In genomic region chr21:34198232-34199120, GRCh38 we compare ENCODE assay signal across 14 cellular contexts.
DNase-seq lines count a peak whose midpoint lies in the region; ATAC-seq and TF ChIP-seq lines count a peak whose summit lies in the region.
"Had no signal": no experiment of that assay in that cellular context is flagged by ENCODE, and none has a peak within 500 bp of the region (broad histone marks: within the 10 kb centered on the region; RNA-seq: fewer than 3 reads in every experiment).

No MANE protein-coding gene starts in this region.

- no peaks in the 10 kb centered on the region for H3K9me2 ChIP-seq in Loucy (replicated peaks; ENCODE audit: low read depth, low read length)
- H3K9me2 ChIP-seq: SK-N-SH had no signal

- TF ChIP-seq CTCF in Loucy (conservative IDR thresholded peaks at IDR 0.05; ENCODE audit: low read length): no peak

- H3K4me2 ChIP-seq in Loucy (ENCODE audit: low read depth, low read length, poor library complexity, severe bottlenecking): peak overlapping the region; percentile 72
- H3K4me2 ChIP-seq: SK-N-SH had no signal

- H3K9me3 Mint-ChIP-seq in CD8-positive, alpha-beta memory T cell: no peaks in the 10 kb centered on the region
- H3K9me3 Mint-ChIP-seq in activated T-helper 17 cell treated with anti-CD3 and anti-CD28 coated beads, Interleukin-2, amount 50 U/mL, for 72 hours: peaks cover 3% of the 10 kb centered on the region
- no peaks in the 10 kb centered on the region for H3K9me3 Mint-ChIP-seq in natural killer cell treated with Interleukin-12 subunit alpha and Interleukin-12 subunit beta and Interleukin-15 and Interleukin-18, amount 100 ng/mL, for 72 hours
- H3K9me3 Mint-ChIP-seq: stimulated activated memory B cell treated with anti-CD40 and anti-IgM and Interleukin-4, amounts not matched to agents 10 μg/mL and 1 μg/mL and 100 μg/mL, for 72 hours had no signal

- H3K27ac Mint-ChIP-seq in CD8-positive, alpha-beta memory T cell: peak overlapping the region; percentile 0 to 96 (median 64)
- peak overlapping the region; percentile 39 for H3K27ac Mint-ChIP-seq in activated T-helper 17 cell treated with anti-CD3 and anti-CD28 coated beads, Interleukin-2, amount 50 U/mL, for 72 hours
- peak overlapping the region; percentile 68 to 89 for H3K27ac Mint-ChIP-seq in natural killer cell treated with Interleukin-12 subunit alpha and Interleukin-12 subunit beta and Interleukin-15 and Interleukin-18, amount 100 ng/mL, for 72 hours
- H3K27ac Mint-ChIP-seq: stimulated activated memory B cell treated with anti-CD40 and anti-IgM and Interleukin-4, amounts not matched to agents 10 μg/mL and 1 μg/mL and 100 μg/mL, for 72 hours had no signal

- H3K27me3 Mint-ChIP-seq in CD8-positive, alpha-beta memory T cell: peaks cover 2 to 5% of the 10 kb centered on the region in 2 donors
- no peaks in the 10 kb centered on the region for H3K27me3 Mint-ChIP-seq in activated T-helper 17 cell treated with anti-CD3 and anti-CD28 coated beads, Interleukin-2, amount 50 U/mL, for 72 hours
- H3K27me3 Mint-ChIP-seq in natural killer cell treated with Interleukin-12 subunit alpha and Interleukin-12 subunit beta and Interleukin-15 and Interleukin-18, amount 100 ng/mL, for 72 hours: no peaks in the 10 kb centered on the region

- no peaks in the 10 kb centered on the region for H3K79me2 ChIP-seq in Loucy (ENCODE audit: insufficient read depth, low read length)

- POLR2A ChIA-PET in CD8-positive, alpha-beta memory T cell (lab: Charles Lee): interaction anchor here (0.6 to 1.3 kb wide), 2 partner anchors 251 to 658 kb away, joined by 3 to 4 read pairs; no protein-coding TSS in a partner anchor

- peaks cover 28% of the 10 kb centered on the region for H3K4me1 ChIP-seq in CD8-positive, alpha-beta memory T cell (ENCODE audit: insufficient read depth, low read length)
- peaks cover 27% of the 10 kb centered on the region for H3K4me1 ChIP-seq in Loucy (ENCODE audit: insufficient read depth, low read length, poor library complexity, severe bottlenecking)

- H3K36me3 Mint-ChIP-seq in CD8-positive, alpha-beta memory T cell: peaks cover 0 to 5% (median 0%) of the 10 kb centered on the region in 3 donors
- H3K36me3 Mint-ChIP-seq in activated T-helper 17 cell treated with anti-CD3 and anti-CD28 coated beads, Interleukin-2, amount 50 U/mL, for 72 hours (ENCODE audit: low read depth): no peaks in the 10 kb centered on the region
- no peaks in the 10 kb centered on the region for H3K36me3 Mint-ChIP-seq in natural killer cell treated with Interleukin-12 subunit alpha and Interleukin-12 subunit beta and Interleukin-15 and Interleukin-18, amount 100 ng/mL, for 72 hours

- no peaks in the 10 kb centered on the region for H3K36me3 ChIP-seq in CD8-positive, alpha-beta memory T cell (ENCODE audit: insufficient read depth, low read length)
- H3K36me3 ChIP-seq in Loucy (ENCODE audit: insufficient read depth, low read length): no peaks in the 10 kb centered on the region
- H3K36me3 ChIP-seq: left lung, sigmoid colon had no signal

- DNase-seq in CD8-positive, alpha-beta memory T cell: peak in 2 of 5 donors; percentile 4 to 31
- DNase-seq in natural killer cell treated with Interleukin-12 subunit alpha and Interleukin-12 subunit beta and Interleukin-15 and Interleukin-18, amount 100 ng/mL, for 72 hours (ENCODE audit: low spot score): peak; percentile 71
- no peak for DNase-seq in hypothalamus (lab: John Stamatoyannopoulos, UW)
- DNase-seq: amniotic stem cell, left lung, NCI-H2171 treated with DMSO at 0.1 percent for 48 hours, sigmoid colon, SK-N-SH had no signal

- no peak overlapping the region for H3K27ac ChIP-seq in CD8-positive, alpha-beta memory T cell (ENCODE audit: low read depth, low read length)
- H3K27ac ChIP-seq: sigmoid colon had no signal

- no peaks in the 10 kb centered on the region for H3K27me3 ChIP-seq in CD8-positive, alpha-beta memory T cell (ENCODE audit: insufficient read depth, low read length, poor library complexity, severe bottlenecking)
- no peaks in the 10 kb centered on the region for H3K27me3 ChIP-seq in Loucy (ENCODE audit: insufficient read depth, low read length, poor library complexity, severe bottlenecking)
- H3K27me3 ChIP-seq: left lung, sigmoid colon had no signal

- peak; percentile 81 for ATAC-seq in activated T-helper 17 cell treated with anti-CD3 and anti-CD28 coated beads, Interleukin-2, amount 50 U/mL, for 72 hours (replicated peaks)
- ATAC-seq in natural killer cell treated with Interleukin-12 subunit alpha and Interleukin-12 subunit beta and Interleukin-15 and Interleukin-18, amount 100 ng/mL, for 72 hours: peak; percentile 77 to 86
- ATAC-seq in GM21367 (IDR thresholded peaks at IDR 0.05; ENCODE audit: unreplicated experiment) (no peak), esophagus mucosa (no peak), SK-N-SH treated with all-trans-retinoic acid at 6 μM for 48 hours (no peak)
- ATAC-seq: left lung; stimulated activated memory B cell treated with anti-CD40 and anti-IgM and Interleukin-4, amounts not matched to agents 10 μg/mL and 1 μg/mL and 100 μg/mL, for 72 hours had no signal

- CTCF ChIA-PET in CD8-positive, alpha-beta memory T cell (lab: Charles Lee): interaction anchor here (0.9 to 2.7 kb wide), 2 partner anchors 18 to 274 kb away, joined by 3 to 18 read pairs; no protein-coding TSS in a partner anchor

- no peak overlapping the region for H3K4me3 ChIP-seq in CD8-positive, alpha-beta memory T cell (ENCODE audit: low read length)
- H3K4me3 ChIP-seq in Loucy (ENCODE audit: low read length, poor library complexity, severe bottlenecking): peak overlapping the region; percentile 50
- H3K4me3 ChIP-seq: left lung, sigmoid colon had no signal

- no peaks in the 10 kb centered on the region for H3F3A ChIP-seq in Loucy (ENCODE audit: low read depth)

- peak overlapping the region; percentile 43 for H3K9ac ChIP-seq in Loucy (ENCODE audit: low read depth, low read length, poor library complexity, severe bottlenecking)
- H3K9ac ChIP-seq: SK-N-SH had no signal

- H3K9me3 ChIP-seq in CD8-positive, alpha-beta memory T cell (ENCODE audit: low read length): no peaks in the 10 kb centered on the region
- no peaks in the 10 kb centered on the region for H3K9me3 ChIP-seq in Loucy (ENCODE audit: insufficient read depth, low read depth, low read length)
- H3K9me3 ChIP-seq: left lung, sigmoid colon, SK-N-SH had no signal

- H4K20me1 ChIP-seq in Loucy (ENCODE audit: insufficient read depth, low read length, poor library complexity, severe bottlenecking): no peaks in the 10 kb centered on the region

- H3K4me3 Mint-ChIP-seq in CD8-positive, alpha-beta memory T cell: peak overlapping the region in 6 of 7 donors; percentile 10 to 83 (median 48)
- peak overlapping the region; percentile 37 for H3K4me3 Mint-ChIP-seq in activated T-helper 17 cell treated with anti-CD3 and anti-CD28 coated beads, Interleukin-2, amount 50 U/mL, for 72 hours
- peak overlapping the region; percentile 48 for H3K4me3 Mint-ChIP-seq in natural killer cell treated with Interleukin-12 subunit alpha and Interleukin-12 subunit beta and Interleukin-15 and Interleukin-18, amount 100 ng/mL, for 72 hours
- H3K4me3 Mint-ChIP-seq: stimulated activated memory B cell treated with anti-CD40 and anti-IgM and Interleukin-4, amounts not matched to agents 10 μg/mL and 1 μg/mL and 100 μg/mL, for 72 hours had no signal

- peak overlapping the region; percentile 66 for H2AFZ ChIP-seq in Loucy (ENCODE audit: low read length)

- H3K4me1 Mint-ChIP-seq in CD8-positive, alpha-beta memory T cell: peaks cover 33 to 45% (median 44%) of the 10 kb centered on the region in 3 donors
- H3K4me1 Mint-ChIP-seq in activated T-helper 17 cell treated with anti-CD3 and anti-CD28 coated beads, Interleukin-2, amount 50 U/mL, for 72 hours: peaks cover 18% of the 10 kb centered on the region
- H3K4me1 Mint-ChIP-seq in natural killer cell treated with Interleukin-12 subunit alpha and Interleukin-12 subunit beta and Interleukin-15 and Interleukin-18, amount 100 ng/mL, for 72 hours (ENCODE audit: low read depth in 2 of 2): peaks cover 40 to 44% of the 10 kb centered on the region in 2 donors

TF ChIP-seq in SK-N-SH treated with all-trans-retinoic acid at 6 μM for 48 hours, 23 proteins besides CTCF, POLR2A, EP300 and RAD21 (continues in another document):
- no peak for TF ChIP-seq CREB5 (CRISPR knock-in tag; IDR thresholded peaks at IDR 0.05; ENCODE audit: low read depth)
- no peak for TF ChIP-seq SNAI2 (CRISPR knock-in tag; IDR thresholded peaks at IDR 0.05)
- TF ChIP-seq ISL1 (CRISPR knock-in tag; IDR thresholded peaks at IDR 0.05): no peak
- no peak for TF ChIP-seq ESRRG (CRISPR knock-in tag; IDR thresholded peaks at IDR 0.05)
- no peak for TF ChIP-seq ZNF565 (CRISPR knock-in tag; conservative IDR thresholded peaks at IDR 0.05; ENCODE audit: low read depth)
- TF ChIP-seq ZNF8 (CRISPR knock-in tag; IDR thresholded peaks at IDR 0.05): no peak
- TF ChIP-seq OSR1 (CRISPR knock-in tag; IDR thresholded peaks at IDR 0.05): no peak
- no peak for TF ChIP-seq TOX (CRISPR knock-in tag; IDR thresholded peaks at IDR 0.05; ENCODE audit: borderline replicate concordance)
- TF ChIP-seq PATZ1 (CRISPR knock-in tag; IDR thresholded peaks at IDR 0.05; ENCODE audit: borderline replicate concordance): no peak

Comparison
In these comparisons a context has a peak if more than half of its experiments do, and no peak if none do; other contexts are left out.
1. ATAC-seq: peak in activated T-helper 17 cell treated with anti-CD3 and anti-CD28 coated beads, Interleukin-2, amount 50 U/mL, for 72 hours (single experiment) and natural killer cell treated with Interleukin-12 subunit alpha and Interleukin-12 subunit beta and Interleukin-15 and Interleukin-18, amount 100 ng/mL, for 72 hours (2 of 2); none in GM21367 (single experiment), esophagus mucosa (single experiment) and SK-N-SH treated with all-trans-retinoic acid at 6 μM for 48 hours (single experiment).
2. Peak in every context shown above with its lines, with median percentiles within 50 percentile points of each other: H3K27ac Mint-ChIP-seq and H3K4me3 Mint-ChIP-seq.